Comparison of ENCODE assay signal across 1 cellular context in genomic region chr16:70249697-70250096, GRCh38.
A peak's percentile ranks its signal among the peaks of the same experiment; 100 is the strongest.
TF ChIP-seq lines count a peak whose summit lies in the region.

No MANE protein-coding gene starts in this region.

TF ChIP-seq in HEK293, 187 proteins besides CTCF, POLR2A, EP300 and RAD21:
- peak; percentile 88 for TF ChIP-seq ZNF121 (tag by site-specific recombination; IDR thresholded peaks at IDR 0.05)
